ENCODE assay signal across 14 cellular contexts in genomic region chr13:57823704-57824103, GRCh38.
DNase-seq lines count a peak whose midpoint lies in the region; FAIRE-seq and TF ChIP-seq lines count a peak whose summit lies in the region.
"Had no signal": no experiment of that assay in that cellular context is flagged by ENCODE, and none has a peak within 500 bp of the region (broad histone marks: within the 10 kb centered on the region; RNA-seq: fewer than 3 reads in every experiment).

No MANE protein-coding gene starts in this region.

- H3K14ac ChIP-seq in H1 (ENCODE audit: insufficient read length): no peak overlapping the region

- no peak overlapping the region; the same call in 1 of the 2 replicates for H2BK20ac ChIP-seq in H1 (ENCODE audit: low read length)

- TF ChIP-seq POLR2A in H1 (IDR thresholded peaks at IDR 0.05; ENCODE audit: control extremely low read depth in 1 of 2, low read depth in 2 of 2, low read length in 2 of 2) (no peak), breast epithelium (IDR thresholded peaks at IDR 0.05) (no peak)

- H3K4ac ChIP-seq in H1 (replicated peaks; ENCODE audit: insufficient read length, low read depth, low read length): no peak overlapping the region

- no TSS peak for BruUV-seq in mammary epithelial cell (replicated peaks; lab: Mats Ljungman, UMichigan)

- no peaks in the 10 kb centered on the region for H3K36me3 Mint-ChIP-seq in neural progenitor cell
- H3K36me3 Mint-ChIP-seq: CD4-positive, CD25-positive, alpha-beta regulatory T cell had no signal

- no peak overlapping the region for H2BK5ac ChIP-seq in H1 (ENCODE audit: low read depth, low read length)

- H3K27me3 Mint-ChIP-seq in neural progenitor cell (ENCODE audit: insufficient read depth, low read depth): no peaks in the 10 kb centered on the region
- H3K27me3 Mint-ChIP-seq: CD4-positive, CD25-positive, alpha-beta regulatory T cell had no signal

- no peak overlapping the region for H2BK15ac ChIP-seq in H1 (ENCODE audit: low read length)

- no peak overlapping the region for H4K91ac ChIP-seq in H1 (replicated peaks; ENCODE audit: insufficient read length, low read length)

- no peak overlapping the region for H3K18ac ChIP-seq in H1 (ENCODE audit: extremely low read depth, low read length)

- H3K23me2 ChIP-seq in H1 (ENCODE audit: low read depth, low read length): no peaks in the 10 kb centered on the region

- H3K9ac ChIP-seq in H1 (replicated peaks in 1 of 4; ENCODE audit: extremely low read depth in 1 of 4, low read depth in 3 of 4, low read length in 3 of 4) (no peak overlapping the region), neural progenitor cell (no peak overlapping the region), mammary epithelial cell (ENCODE audit: insufficient read depth, low read length) (no peak overlapping the region)
- H3K9ac ChIP-seq: BLaER1 treated with 17β-estradiol and CSF1 and Interleukin-3, amounts not matched to agents 10 nM and 100 nM had no signal

- H2AFZ ChIP-seq in H1 (ENCODE audit: low read length) (peak overlapping the region; percentile 81), neural progenitor cell (replicated peaks) (peak overlapping the region; percentile 71), mammary epithelial cell (ENCODE audit: low read depth, low read length) (no peak overlapping the region)

- H3K36me3 ChIP-seq in H1 (ENCODE audit: control insufficient read depth in 2 of 4, insufficient read depth in 4 of 4, low read length in 3 of 4) (no peaks in the 10 kb centered on the region), neural progenitor cell (no peaks in the 10 kb centered on the region), breast epithelium (no peaks in the 10 kb centered on the region), mammary epithelial cell (ENCODE audit: insufficient read depth, low read length) (no peaks in the 10 kb centered on the region)
- H3K36me3 ChIP-seq: BLaER1 treated with 17β-estradiol and CSF1 and Interleukin-3, amounts not matched to agents 10 nM and 100 nM had no signal

- H2BK120ac ChIP-seq in H1 (replicated peaks; ENCODE audit: low read depth, low read length): no peak overlapping the region

- TF ChIP-seq CTCF in H1 (IDR thresholded peaks at IDR 0.05; ENCODE audit: control extremely low read depth in 1 of 3, insufficient read depth in 1 of 3, low read depth in 1 of 3, low read length in 3 of 3): no peak
- TF ChIP-seq CTCF in neural progenitor cell (IDR thresholded peaks at IDR 0.05): no peak
- no peak for TF ChIP-seq CTCF in breast epithelium (IDR thresholded peaks at IDR 0.05)
- no peak for TF ChIP-seq CTCF in mammary epithelial cell (conservative IDR thresholded peaks at IDR 0.05 in 1 of 2, IDR thresholded peaks at IDR 0.05 in 1 of 2; ENCODE audit: extremely low read depth in 1 of 2, insufficient read depth in 1 of 2, low read depth in 1 of 2, low read length in 2 of 2)

- H4K20me1 ChIP-seq in H1 (replicated peaks in 1 of 2; ENCODE audit: control insufficient read depth in 1 of 2, insufficient read depth in 2 of 2, low read length in 2 of 2): no peaks in the 10 kb centered on the region
- H4K20me1 ChIP-seq in neural progenitor cell (ENCODE audit: low read depth): no peaks in the 10 kb centered on the region
- no peaks in the 10 kb centered on the region for H4K20me1 ChIP-seq in mammary epithelial cell (ENCODE audit: insufficient read depth, low read length)
- H4K20me1 ChIP-seq: BLaER1 treated with 17β-estradiol and CSF1 and Interleukin-3, amounts not matched to agents 10 nM and 100 nM had no signal

- H3K4me3 Mint-ChIP-seq in neural progenitor cell: no peak overlapping the region
- H3K4me3 Mint-ChIP-seq: CD4-positive, CD25-positive, alpha-beta regulatory T cell had no signal

- POLR2A ChIA-PET in H1 (lab: Charles Lee; ENCODE audit: partially characterized antibody): no interaction called here

- H2AK5ac ChIP-seq in H1 (ENCODE audit: low read depth, low read length): no peak overlapping the region

- no peak overlapping the region for H3K27ac Mint-ChIP-seq in neural progenitor cell
- H3K27ac Mint-ChIP-seq: CD4-positive, CD25-positive, alpha-beta regulatory T cell had no signal

- no peaks in the 10 kb centered on the region for H3K9me3 ChIP-seq in H1 (ENCODE audit: insufficient read depth in 2 of 2, low read depth in 1 of 2, low read length in 1 of 2)
- no peaks in the 10 kb centered on the region for H3K9me3 ChIP-seq in neural progenitor cell (ENCODE audit: low read depth)
- peaks cover 5 to 9% of the 10 kb centered on the region in 2 donors for H3K9me3 ChIP-seq in breast epithelium
- H3K9me3 ChIP-seq in mammary epithelial cell (replicated peaks; ENCODE audit: insufficient read depth, low read length): peaks cover 8% of the 10 kb centered on the region

- H3K4me3 ChIP-seq in H1 (ENCODE audit: extremely low read depth in 1 of 4, insufficient read depth in 2 of 4, low read depth in 3 of 4, low read length in 4 of 4) (no peak overlapping the region), neural progenitor cell (no peak overlapping the region), breast epithelium (no peak overlapping the region), mammary epithelial cell (replicated peaks in 1 of 3; ENCODE audit: insufficient read depth in 1 of 3, low read depth in 2 of 3, low read length in 3 of 3) (no peak overlapping the region)
- H3K4me3 ChIP-seq: BLaER1 treated with 17β-estradiol and CSF1 and Interleukin-3, amounts not matched to agents 10 nM and 100 nM had no signal

- 81% methylated on average over 2 of the region's 2 CpGs; no CpG with 5 or more reads in 1 of the 2 experiments for WGBS in H1 (ENCODE audit: extremely low coverage in 1 of 2, insufficient coverage in 1 of 2, insufficient read length in 1 of 2, insufficient replicate concordance in 2 of 2, low coverage in 1 of 2, low lambda C conversion rate in 2 of 2, missing lambda C conversion rate in 1 of 2), 2 experiments
- 50% methylated on average over 2 of the region's 2 CpGs for WGBS in mammary epithelial cell (ENCODE audit: low coverage, missing lambda C conversion rate)

- H3K27ac ChIP-seq in H1 (ENCODE audit: low read depth, low read length) (no peak overlapping the region), neural progenitor cell (no peak overlapping the region), breast epithelium (no peak overlapping the region), mammary epithelial cell (ENCODE audit: insufficient read depth, low read depth, low read length) (no peak overlapping the region)
- H3K27ac ChIP-seq: BLaER1 treated with 17β-estradiol and CSF1 and Interleukin-3, amounts not matched to agents 10 nM and 100 nM had no signal

- no peaks in the 10 kb centered on the region for H3K9me3 Mint-ChIP-seq in neural progenitor cell

- CTCF ChIA-PET in H1 (lab: Charles Lee; ENCODE audit: partially characterized antibody) (interaction anchor here (1.3 kb wide), 1 partner anchor 10 kb away, joined by 5 read pairs; no protein-coding TSS in a partner anchor), mammary epithelial cell (lab: Charles Lee; ENCODE audit: low non-redundant PET) (no interaction called here)

- no peak for TF ChIP-seq RAD21 in H1 (IDR thresholded peaks at IDR 0.05 in 1 of 2, conservative IDR thresholded peaks at IDR 0.05 in 1 of 2; ENCODE audit: low read depth in 2 of 2, low read length in 2 of 2)

- H3K4me1 ChIP-seq in H1 (replicated peaks in 1 of 4; ENCODE audit: control insufficient read depth in 3 of 4, insufficient read depth in 4 of 4, low read length in 3 of 4) (no peaks in the 10 kb centered on the region), neural progenitor cell (peaks cover 4% of the 10 kb centered on the region), breast epithelium (no peaks in the 10 kb centered on the region), mammary epithelial cell (ENCODE audit: insufficient read depth, low read length) (no peaks in the 10 kb centered on the region)

- in situ Hi-C loops in mammary epithelial cell (cut with MboI; ENCODE audit: low sequenced_read_pairs in 2 of 2): no loop called here

- H3K4me1 Mint-ChIP-seq in neural progenitor cell: peaks cover 16% of the 10 kb centered on the region
- H3K4me1 Mint-ChIP-seq: CD4-positive, CD25-positive, alpha-beta regulatory T cell had no signal

- 0 out of 2 replicates have a peak overlapping the region, but pooled peaks have one; percentile 22 for H4K8ac ChIP-seq in H1 (ENCODE audit: extremely low read depth, insufficient read depth, low read length)

- H4K5ac ChIP-seq in H1 (ENCODE audit: insufficient read length, low read depth, low read length): no peak overlapping the region

- H3K23ac ChIP-seq in H1 (ENCODE audit: insufficient read length): no peak overlapping the region

- no peak for FAIRE-seq in H1 (lab: Jason Lieb, UNC)
- FAIRE-seq: GM19239 had no signal

- H3K79me1 ChIP-seq in H1 (ENCODE audit: low read depth, low read length): no peaks in the 10 kb centered on the region

- no peaks in the 10 kb centered on the region for H3K27me3 ChIP-seq in H1 (replicated peaks in 1 of 4; ENCODE audit: control insufficient read depth in 3 of 4, extremely low read depth in 1 of 4, insufficient read depth in 3 of 4, low read length in 3 of 4)
- H3K27me3 ChIP-seq in neural progenitor cell: no peaks in the 10 kb centered on the region
- H3K27me3 ChIP-seq in breast epithelium: no peaks in the 10 kb centered on the region
- no peaks in the 10 kb centered on the region for H3K27me3 ChIP-seq in mammary epithelial cell (ENCODE audit: insufficient read depth, low read length)

- H3F3A ChIP-seq in neural progenitor cell (ENCODE audit: low read depth): no peaks in the 10 kb centered on the region

- DNase-seq in NCI-H748 (lab: John Stamatoyannopoulos, UW; ENCODE audit: unreplicated experiment) (peak; percentile 13), NCI-H748 treated with DMSO at 0.1 percent for 48 hours (lab: John Stamatoyannopoulos, UW) (no peak), H1 (ENCODE audit: low read depth in 1 of 2, low spot score in 2 of 2) (no peak), neural progenitor cell (ENCODE audit: low spot score) (no peak), NCI-H446 treated with DMSO at 0.1 percent for 48 hours (lab: John Stamatoyannopoulos, UW) (no peak), breast epithelium (ENCODE audit: low spot score in 2 of 2) (no peak), mammary epithelial cell (no peak)
- DNase-seq: ACHN; CD4-positive, CD25-positive, alpha-beta regulatory T cell; DMS53; GF-D8; H7 had no signal

- H3K79me2 ChIP-seq in H1 (ENCODE audit: control insufficient read depth in 1 of 2, insufficient read depth in 2 of 2, low read length in 2 of 2) (no peaks in the 10 kb centered on the region), neural progenitor cell (ENCODE audit: low read depth) (no peaks in the 10 kb centered on the region), mammary epithelial cell (ENCODE audit: insufficient read depth, low read length) (no peaks in the 10 kb centered on the region)

- dilution Hi-C loops in mammary epithelial cell (cut with HindIII; ENCODE audit: low sequenced_read_pairs): no loop called here

- 0 out of 2 replicates have a peak overlapping the region, but pooled peaks have one; percentile 13 for H2BK12ac ChIP-seq in H1 (ENCODE audit: low read depth, low read length)

- no peak overlapping the region for H3K56ac ChIP-seq in H1 (replicated peaks; ENCODE audit: insufficient read length, low read depth, low read length)

- H3K4me2 ChIP-seq in H1 (ENCODE audit: insufficient read depth in 1 of 2, low read depth in 2 of 2, low read length in 2 of 2) (no peak overlapping the region; a peak in 1 of 4 replicates), neural progenitor cell (no peak overlapping the region), mammary epithelial cell (ENCODE audit: insufficient read depth, low read depth, low read length) (no peak overlapping the region)

- no peak for TF ChIP-seq EP300 in H1 (IDR thresholded peaks at IDR 0.05; ENCODE audit: borderline replicate concordance in 1 of 2, low read depth in 2 of 2, low read length in 2 of 2)

- intact Hi-C loops in breast epithelium (cut with DNase I; ENCODE audit: low total_unique reads) (no loop called here), mammary epithelial cell (cut with micrococcal nuclease) (no loop called here)
